In the genomic region with DNA sequence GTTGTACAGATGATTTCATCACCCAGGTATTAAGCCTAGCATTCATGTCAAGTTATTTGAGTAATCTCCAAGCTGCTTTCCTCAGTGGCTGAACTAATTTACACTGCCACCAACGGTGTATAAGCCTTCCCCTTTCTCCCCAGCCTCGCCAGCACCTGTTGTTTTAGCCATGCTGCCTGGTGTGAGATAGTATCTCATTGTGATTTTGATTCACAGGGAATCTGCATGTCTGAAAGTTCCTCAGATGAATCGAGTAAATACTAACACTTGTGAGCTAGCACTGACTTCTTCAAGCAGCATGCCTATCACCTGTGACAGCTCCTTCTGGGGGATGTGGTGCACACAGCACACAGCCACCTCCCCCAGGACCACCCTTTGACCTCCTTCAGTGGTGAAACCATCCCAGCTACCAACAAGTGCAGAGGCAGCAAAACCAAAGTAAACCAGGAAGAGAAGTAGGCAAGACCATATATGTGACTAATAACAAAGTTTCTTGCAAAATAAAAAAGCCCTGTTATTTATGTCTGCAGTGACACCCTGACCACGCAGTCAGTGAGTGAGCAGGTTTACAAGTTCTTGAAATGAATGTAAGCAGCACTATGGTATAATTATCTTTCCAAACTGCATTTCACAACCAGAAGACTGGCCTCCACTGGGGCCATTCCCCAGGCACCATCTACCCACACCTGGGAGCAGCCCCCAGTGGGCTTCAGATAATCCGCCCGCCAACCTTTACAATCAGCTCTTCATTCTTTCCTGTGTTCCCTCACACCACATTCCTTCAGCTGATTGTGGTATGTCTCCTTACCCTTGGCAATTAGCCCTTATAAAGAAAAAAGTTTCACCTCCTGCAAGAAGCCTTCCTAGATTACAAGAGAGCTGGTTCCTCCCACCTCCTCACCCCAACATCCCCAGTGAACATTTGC, we compare ENCODE assay signal across 11 cellular contexts.
A peak's percentile ranks its signal among the peaks of the same experiment; 100 is the strongest.
DNase-seq lines count a peak whose midpoint lies in the region; ATAC-seq, FAIRE-seq and TF ChIP-seq lines count a peak whose summit lies in the region.
"Had no signal": no experiment of that assay in that cellular context is flagged by ENCODE, and none has a peak within 500 bp of the region (broad histone marks: within the 10 kb centered on the region; RNA-seq: fewer than 3 reads in every experiment).

No MANE protein-coding gene starts in this region.

- peaks cover 4% of the 10 kb centered on the region for H3K9me3 Mint-ChIP-seq in activated CD8-positive, alpha-beta T cell treated with anti-CD3 and anti-CD28 coated beads for 36 hours

- H3K27me3 ChIP-seq in left lung (no peaks in the 10 kb centered on the region), Peyer's patch (no peaks in the 10 kb centered on the region)

- H3K4me1 Mint-ChIP-seq in activated CD8-positive, alpha-beta T cell treated with anti-CD3 and anti-CD28 coated beads for 36 hours (ENCODE audit: low read depth): peaks cover 22% of the 10 kb centered on the region

- H3K27ac Mint-ChIP-seq in activated CD8-positive, alpha-beta T cell treated with anti-CD3 and anti-CD28 coated beads for 36 hours: peak overlapping the region; percentile 27

- no peak overlapping the region for H3K4me3 Mint-ChIP-seq in activated CD8-positive, alpha-beta T cell treated with anti-CD3 and anti-CD28 coated beads for 36 hours

- H3K9me3 ChIP-seq in left lung (no peaks in the 10 kb centered on the region), Peyer's patch (no peaks in the 10 kb centered on the region)

- no peak overlapping the region for H3K27ac ChIP-seq in left lung
- no peak overlapping the region for H3K27ac ChIP-seq in Peyer's patch

- H3K36me3 Mint-ChIP-seq in activated CD8-positive, alpha-beta T cell treated with anti-CD3 and anti-CD28 coated beads for 36 hours (ENCODE audit: low read depth): no peaks in the 10 kb centered on the region

- POLR2A ChIA-PET in activated CD8-positive, alpha-beta T cell treated with anti-CD3 and anti-CD28 coated beads for 36 hours (lab: Charles Lee): no interaction called here

- TF ChIP-seq CTCF in activated CD8-positive, alpha-beta T cell treated with anti-CD3 and anti-CD28 coated beads for 36 hours (IDR thresholded peaks at IDR 0.05): no peak
- no peak for TF ChIP-seq CTCF in left lung (IDR thresholded peaks at IDR 0.05)
- TF ChIP-seq CTCF in Peyer's patch (IDR thresholded peaks at IDR 0.05): no peak

- FAIRE-seq in HTR-8/SVneo (lab: Jason Lieb, UNC): peak; percentile 64
- FAIRE-seq: GM18507 had no signal

- TF ChIP-seq POLR2A in GM18505 (IDR thresholded peaks at IDR 0.05; ENCODE audit: borderline replicate concordance, extremely low read depth, insufficient read depth, insufficient read length) (no peak), Peyer's patch (IDR thresholded peaks at IDR 0.05) (no peak)

- peaks cover 0 to 18% of the 10 kb centered on the region in 2 donors for H3K4me1 ChIP-seq in left lung
- peaks cover 0 to 2% (median 0%) of the 10 kb centered on the region in 4 donors for H3K4me1 ChIP-seq in Peyer's patch

- peaks cover 34% of the 10 kb centered on the region for H3K27me3 Mint-ChIP-seq in activated CD8-positive, alpha-beta T cell treated with anti-CD3 and anti-CD28 coated beads for 36 hours

- CTCF ChIA-PET in activated CD8-positive, alpha-beta T cell treated with anti-CD3 and anti-CD28 coated beads for 36 hours (lab: Charles Lee): no interaction called here

- intact Hi-C loops in activated CD8-positive, alpha-beta T cell treated with anti-CD3 and anti-CD28 coated beads for 36 hours (cut with micrococcal nuclease): loop anchor here (5.0 kb wide), 1 partner anchor 87 kb away; no protein-coding TSS in a partner anchor
- intact Hi-C loops in left lung (cut with DNase I): no loop called here

- H3K36me3 ChIP-seq in left lung: no peaks in the 10 kb centered on the region
- H3K36me3 ChIP-seq in Peyer's patch: no peaks in the 10 kb centered on the region

- H3K4me3 ChIP-seq in left lung (no peak overlapping the region), Peyer's patch (no peak overlapping the region)

- DNase-seq in ELR (ENCODE audit: low read depth) (peak; percentile 43), HTR-8/SVneo (ENCODE audit: insufficient read length, low spot score) (peak; percentile 48), left lung (no peak), Peyer's patch (no peak), NCI-H510A treated with DMSO at 0.1 percent for 48 hours (lab: John Stamatoyannopoulos, UW) (no peak)
- peak; percentile 68 for DNase-seq in activated CD8-positive, alpha-beta T cell treated with anti-CD3 and anti-CD28 coated beads for 36 hours
- DNase-seq: activated gamma-delta T cell treated with Interleukin-2 at 50 U/mL for 16 hours; stimulated activated naive CD4-positive, alpha-beta T cell treated with Interleukin-2 at 50 U/mL for 16 hours had no signal

- ATAC-seq in activated CD8-positive, alpha-beta T cell treated with anti-CD3 and anti-CD28 coated beads for 36 hours: peak; percentile 90
- ATAC-seq in left lung (peak; percentile 66), GM18505 (IDR thresholded peaks at IDR 0.05; ENCODE audit: unreplicated experiment) (no peak), GM19023 (IDR thresholded peaks at IDR 0.05; ENCODE audit: unreplicated experiment) (no peak)

Comparison
In these comparisons a context has a peak if more than half of its experiments do, and no peak if none do; other contexts are left out.
1. DNase-seq: peak in ELR (single experiment), HTR-8/SVneo (single experiment) and activated CD8-positive, alpha-beta T cell treated with anti-CD3 and anti-CD28 coated beads for 36 hours (single experiment); none in left lung (0 of 2), Peyer's patch (0 of 3) and NCI-H510A treated with DMSO at 0.1 percent for 48 hours (single experiment).
2. ATAC-seq: peak in activated CD8-positive, alpha-beta T cell treated with anti-CD3 and anti-CD28 coated beads for 36 hours (single experiment) and left lung (single experiment); none in GM18505 (single experiment) and GM19023 (single experiment).